ENCODE assay signal across 22 cellular contexts in genomic region chrX:50913520-50913919, GRCh38. TPM values are rescaled to one million over a fixed set of nuclear protein-coding genes. Genes with fewer than 3 reads are reported as not detected.
A peak's percentile ranks its signal among the peaks of the same experiment; 100 is the strongest.
DNase-seq lines count a peak whose midpoint lies in the region; ATAC-seq and TF ChIP-seq lines count a peak whose summit lies in the region.
"Had no signal": no experiment of that assay in that cellular context is flagged by ENCODE, and none has a peak within 500 bp of the region (broad histone marks: within the 10 kb centered on the region; RNA-seq: fewer than 3 reads in every experiment).

No MANE protein-coding gene starts in this region.

- no peaks in the 10 kb centered on the region for H4K20me1 ChIP-seq in OCI-LY7 (ENCODE audit: insufficient read depth, low read length)

- H3K9me2 ChIP-seq in OCI-LY7 (ENCODE audit: insufficient read depth, low read length), result no peaks in the 10 kb centered on the region

- ATAC-seq in HG02623 (IDR thresholded peaks at IDR 0.05; ENCODE audit: unreplicated experiment), result no peak
- ATAC-seq: PC-3 had no signal

- H3K27ac Mint-ChIP-seq in activated naive CD4-positive, alpha-beta T cell treated with anti-CD3 and anti-CD28 coated beads, Interleukin-2, amount 10 ng/mL, durations not matched to agents 7 days and 5 days, result peak overlapping the region; percentile 67
- H3K27ac Mint-ChIP-seq in activated naive CD4-positive, alpha-beta T cell treated with anti-CD3 and anti-CD28 coated beads for 36 hours, result no peak overlapping the region

- H2AFZ ChIP-seq in OCI-LY7 (ENCODE audit: low read length), result no peak overlapping the region

- no peaks in the 10 kb centered on the region for H3K9me3 Mint-ChIP-seq in activated naive CD4-positive, alpha-beta T cell treated with anti-CD3 and anti-CD28 coated beads, Interleukin-2, amount 10 ng/mL, durations not matched to agents 7 days and 5 days
- H3K9me3 Mint-ChIP-seq in activated naive CD4-positive, alpha-beta T cell treated with anti-CD3 and anti-CD28 coated beads for 36 hours, result no peaks in the 10 kb centered on the region

- no peaks in the 10 kb centered on the region for H3K79me2 ChIP-seq in OCI-LY7 (ENCODE audit: insufficient read depth, low read depth, low read length)

- no peak for TF ChIP-seq CTCF in OCI-LY7 (conservative IDR thresholded peaks at IDR 0.05; ENCODE audit: low read length)

- H3K4me3 ChIP-seq in OCI-LY7 (ENCODE audit: low read depth, low read length, poor library complexity, severe bottlenecking), result no peak overlapping the region

- H3K4me3 Mint-ChIP-seq in activated naive CD4-positive, alpha-beta T cell treated with anti-CD3 and anti-CD28 coated beads, Interleukin-2, amount 10 ng/mL, durations not matched to agents 7 days and 5 days, result no peak overlapping the region
- no peak overlapping the region for H3K4me3 Mint-ChIP-seq in activated naive CD4-positive, alpha-beta T cell treated with anti-CD3 and anti-CD28 coated beads for 36 hours

- CTCF ChIA-PET in activated naive CD4-positive, alpha-beta T cell treated with anti-CD3 and anti-CD28 coated beads, Interleukin-2, amount 10 ng/mL, durations not matched to agents 7 days and 5 days (lab: Charles Lee), result no interaction called here
- CTCF ChIA-PET in activated naive CD4-positive, alpha-beta T cell treated with anti-CD3 and anti-CD28 coated beads for 36 hours (lab: Charles Lee), result no interaction called here
- CTCF ChIA-PET in OCI-LY7 (lab: Charles Lee; ENCODE audit: unreplicated experiment), result no interaction called here

- peaks cover 12% of the 10 kb centered on the region for H3K4me1 Mint-ChIP-seq in activated naive CD4-positive, alpha-beta T cell treated with anti-CD3 and anti-CD28 coated beads, Interleukin-2, amount 10 ng/mL, durations not matched to agents 7 days and 5 days
- H3K4me1 Mint-ChIP-seq in activated naive CD4-positive, alpha-beta T cell treated with anti-CD3 and anti-CD28 coated beads for 36 hours (ENCODE audit: low read depth), result no peaks in the 10 kb centered on the region

- no peak overlapping the region for H3K27ac ChIP-seq in OCI-LY7 (ENCODE audit: low read depth, low read length, poor library complexity, severe bottlenecking)
- H3K27ac ChIP-seq: 22Rv1, C4-2B had no signal

- no peak for DNase-seq in activated naive CD4-positive, alpha-beta T cell treated with anti-CD3 and anti-CD28 coated beads, Interleukin-2, amount 10 ng/mL, durations not matched to agents 7 days and 5 days
- DNase-seq in activated naive CD4-positive, alpha-beta T cell treated with anti-CD3 and anti-CD28 coated beads for 36 hours, result no peak
- peak; percentile 20 for DNase-seq in ELF-1 (ENCODE audit: low read depth, low spot score)
- peak; percentile 80 for DNase-seq in dermis blood vessel endothelial cell
- peak; percentile 46 for DNase-seq in kidney tubule cell (ENCODE audit: low spot score)
- DNase-seq in NCI-H2196 (lab: John Stamatoyannopoulos, UW; ENCODE audit: unreplicated experiment), result no peak
- no peak for DNase-seq in OCI-LY7 (ENCODE audit: low spot score)
- DNase-seq: AML-193, DMS79 treated with DMSO at 0.1 percent for 48 hours, NCI-H1105 treated with DMSO at 0.1 percent for 48 hours, NCI-H1694 treated with DMSO at 0.1 percent for 48 hours, NCI-H2107, NCI-H2227 treated with DMSO at 0.1 percent for 48 hours, NCI-H510A treated with DMSO at 0.1 percent for 48 hours, NCI-H774, PC-3, RPMI8226 had no signal

- intact Hi-C loops in activated naive CD4-positive, alpha-beta T cell treated with anti-CD3 and anti-CD28 coated beads for 36 hours (cut with micrococcal nuclease), result no loop called here
- intact Hi-C loops in OCI-LY7 (cut with micrococcal nuclease; ENCODE audit: unreplicated experiment), result no loop called here

- H3K4me1 ChIP-seq in OCI-LY7 (ENCODE audit: insufficient read depth, low read length, poor library complexity, severe bottlenecking), result no peaks in the 10 kb centered on the region

- POLR2A ChIA-PET in OCI-LY7 (lab: Charles Lee), result no interaction called here

- H3K9me3 ChIP-seq in OCI-LY7 (ENCODE audit: low read length), result no peaks in the 10 kb centered on the region

- no peak overlapping the region for H3K4me2 ChIP-seq in OCI-LY7 (ENCODE audit: low read length)

- no peaks in the 10 kb centered on the region for H3K27me3 Mint-ChIP-seq in activated naive CD4-positive, alpha-beta T cell treated with anti-CD3 and anti-CD28 coated beads, Interleukin-2, amount 10 ng/mL, durations not matched to agents 7 days and 5 days
- H3K27me3 Mint-ChIP-seq in activated naive CD4-positive, alpha-beta T cell treated with anti-CD3 and anti-CD28 coated beads for 36 hours (ENCODE audit: low read depth), result no peaks in the 10 kb centered on the region

- H3K36me3 Mint-ChIP-seq in activated naive CD4-positive, alpha-beta T cell treated with anti-CD3 and anti-CD28 coated beads, Interleukin-2, amount 10 ng/mL, durations not matched to agents 7 days and 5 days, result no peaks in the 10 kb centered on the region
- no peaks in the 10 kb centered on the region for H3K36me3 Mint-ChIP-seq in activated naive CD4-positive, alpha-beta T cell treated with anti-CD3 and anti-CD28 coated beads for 36 hours (ENCODE audit: low read depth)

- H3K36me3 ChIP-seq in OCI-LY7 (ENCODE audit: insufficient read depth, low read length), result no peaks in the 10 kb centered on the region

- no TSS peak for BruUV-seq in OCI-LY7 (replicated peaks; lab: Mats Ljungman, UMichigan)

RNA-seq across cellular contexts. Expression of gene BMP15, which starts 3.0 kb away (rescaled TPM):
- total RNA-seq in activated naive CD4-positive, alpha-beta T cell treated with anti-CD3 and anti-CD28 coated beads for 36 hours, result not detected
- total RNA-seq in dermis blood vessel endothelial cell, result not detected in 2 replicates
- total RNA-seq in OCI-LY7 (2014; rRNA removed; shearing (Covaris generic)), result not detected in 2 replicates
- not detected in 2 replicates for total RNA-seq in OCI-LY7 (2022)
- total RNA-seq: H4, LHCN-M2, PC-3 had no signal

Comparison
In these comparisons a context has a peak if more than half of its experiments do, and no peak if none do; other contexts are left out.
1. DNase-seq: peak in ELF-1 (single experiment), dermis blood vessel endothelial cell (single experiment) and kidney tubule cell (single experiment); none in activated naive CD4-positive, alpha-beta T cell treated with anti-CD3 and anti-CD28 coated beads, Interleukin-2, amount 10 ng/mL, durations not matched to agents 7 days and 5 days (single experiment), activated naive CD4-positive, alpha-beta T cell treated with anti-CD3 and anti-CD28 coated beads for 36 hours (single experiment), NCI-H2196 (single experiment) and OCI-LY7 (single experiment).